In genomic region chr12:56079729-56080555, GRCh38 we compare ENCODE assay signal across 8 cellular contexts. TPM values are rescaled to one million over a fixed set of nuclear protein-coding genes. Genes with fewer than 3 reads are reported as not detected.
A peak's percentile ranks its signal among the peaks of the same experiment; 100 is the strongest.
DNase-seq lines count a peak whose midpoint lies in the region; ATAC-seq and TF ChIP-seq lines count a peak whose summit lies in the region.

Gene ERBB3, plus strand, starts transcription at chr12:56080165. Its CDS starts 136 bp downstream, at chr12:56080301.

- H3K27ac ChIP-seq in HUES48 (ENCODE audit: low read depth, low read length) (peak within 1 kb of the TSS; percentile 94), RWPE2 (ENCODE audit: poor library complexity, severe bottlenecking) (peak within 1 kb of the TSS; percentile 72), gastroesophageal sphincter (peak within 1 kb of the TSS in 3 of 4 donors; percentile 73 to 77 (median 76)), suprapubic skin (peak within 1 kb of the TSS; percentile 95)

- peaks cover 18% of the 10 kb centered on the region for H3K4me1 ChIP-seq in HUES48 (ENCODE audit: control insufficient read depth, insufficient read depth, low read length)
- peaks cover 4% of the 10 kb centered on the region for H3K4me1 ChIP-seq in RWPE2 (ENCODE audit: insufficient read depth, poor library complexity, severe bottlenecking)
- peaks cover 0 to 22% (median 6%) of the 10 kb centered on the region in 3 donors for H3K4me1 ChIP-seq in gastroesophageal sphincter
- peaks cover 31% of the 10 kb centered on the region for H3K4me1 ChIP-seq in suprapubic skin

- no peaks in the 10 kb centered on the region for H3K27me3 ChIP-seq in HUES48 (ENCODE audit: control insufficient read depth, insufficient read depth, low read length)
- no peaks in the 10 kb centered on the region for H3K27me3 ChIP-seq in RWPE2 (ENCODE audit: insufficient read depth, poor library complexity, severe bottlenecking)
- H3K27me3 ChIP-seq in gastroesophageal sphincter: peaks cover 22% of the 10 kb centered on the region
- H3K27me3 ChIP-seq in suprapubic skin: no peaks in the 10 kb centered on the region

- WGBS in gastroesophageal sphincter (ENCODE audit: low coverage in 1 of 2), 2 donors: 0 to 4% methylated on average over 8 to 13 of the region's 59 CpGs
- whole genome bisulfite sequencing in suprapubic skin: under 1% methylated on average over 37 of the region's 59 CpGs

- peaks cover 17% of the 10 kb centered on the region for H3K27me3 Mint-ChIP-seq in activated naive CD4-positive, alpha-beta T cell treated with anti-CD3 and anti-CD28 coated beads for 36 hours (ENCODE audit: low read depth)

- peak within 1 kb of the TSS; percentile 47 for H3K4me3 ChIP-seq in GM12865 (ENCODE audit: low read depth, low read length)
- peak within 1 kb of the TSS; percentile 74 for H3K4me3 ChIP-seq in HUES48 (ENCODE audit: low read depth, low read length)
- H3K4me3 ChIP-seq in RWPE2 (ENCODE audit: severe bottlenecking): peak within 1 kb of the TSS; percentile 57
- peak within 1 kb of the TSS; percentile 35 to 58 for H3K4me3 ChIP-seq in gastroesophageal sphincter
- H3K4me3 ChIP-seq in suprapubic skin: peak within 1 kb of the TSS; percentile 79

- CTCF ChIA-PET in activated naive CD4-positive, alpha-beta T cell treated with anti-CD3 and anti-CD28 coated beads for 36 hours (lab: Charles Lee): interaction anchor here (0.8 to 1.0 kb wide), 4 partner anchors 9 to 31 kb away, joined by 3 to 4 read pairs (median 4); partner anchors contain the start of gene PA2G4

- DNase-seq in GM12865 (ENCODE audit: low read depth): peak; percentile 18
- peak; percentile 91 for DNase-seq in RWPE2 (ENCODE audit: low spot score)
- peak; percentile 81 for DNase-seq in activated naive CD4-positive, alpha-beta T cell treated with anti-CD3 and anti-CD28 coated beads for 36 hours
- DNase-seq in non-pigmented ciliary epithelial cell (ENCODE audit: low read depth): peak; percentile 35
- peak; percentile 87 to 90 for DNase-seq in suprapubic skin (ENCODE audit: low spot score in 2 of 2)

- H3K36me3 ChIP-seq in HUES48 (ENCODE audit: control insufficient read depth, insufficient read depth, low read length): peaks cover 14% of the 10 kb centered on the region
- H3K36me3 ChIP-seq in RWPE2 (ENCODE audit: low read depth): no peaks in the 10 kb centered on the region
- H3K36me3 ChIP-seq in gastroesophageal sphincter: no peaks in the 10 kb centered on the region
- H3K36me3 ChIP-seq in suprapubic skin: peaks cover under 1% of the 10 kb centered on the region

- H3K9me3 ChIP-seq in HUES48 (ENCODE audit: control insufficient read depth, insufficient read depth, low read length): no peaks in the 10 kb centered on the region
- H3K9me3 ChIP-seq in RWPE2 (ENCODE audit: severe bottlenecking): no peaks in the 10 kb centered on the region
- H3K9me3 ChIP-seq in gastroesophageal sphincter: no peaks in the 10 kb centered on the region
- H3K9me3 ChIP-seq in suprapubic skin: no peaks in the 10 kb centered on the region

- no peaks in the 10 kb centered on the region for H3K36me3 Mint-ChIP-seq in activated naive CD4-positive, alpha-beta T cell treated with anti-CD3 and anti-CD28 coated beads for 36 hours (ENCODE audit: low read depth)

- TF ChIP-seq EP300 in gastroesophageal sphincter (IDR thresholded peaks at IDR 0.05): no peak
- TF ChIP-seq EP300 in suprapubic skin (IDR thresholded peaks at IDR 0.05): no peak

- peak within 1 kb of the TSS; percentile 68 for H3K9ac ChIP-seq in HUES48 (ENCODE audit: low read depth, low read length)

- TF ChIP-seq POLR2A in gastroesophageal sphincter (IDR thresholded peaks at IDR 0.05): no peak
- peak in 1 of 2 donors; percentile 44 for TF ChIP-seq POLR2A in suprapubic skin (IDR thresholded peaks at IDR 0.05)

- intact Hi-C loops in activated naive CD4-positive, alpha-beta T cell treated with anti-CD3 and anti-CD28 coated beads for 36 hours (cut with micrococcal nuclease): loop anchor here (1.0 to 5.0 kb wide), 3 partner anchors 24 to 38 kb away; partner anchors contain the start of genes PA2G4 and ZC3H10

- ATAC-seq in RWPE2 (ENCODE audit: low read depth): peak; percentile 84
- peak; percentile 86 for ATAC-seq in gastroesophageal sphincter
- no peak for ATAC-seq in GM21423 (IDR thresholded peaks at IDR 0.05; ENCODE audit: unreplicated experiment)

- H3K9me3 Mint-ChIP-seq in activated naive CD4-positive, alpha-beta T cell treated with anti-CD3 and anti-CD28 coated beads for 36 hours: no peaks in the 10 kb centered on the region

- H3K4me1 Mint-ChIP-seq in activated naive CD4-positive, alpha-beta T cell treated with anti-CD3 and anti-CD28 coated beads for 36 hours (ENCODE audit: low read depth): peaks cover 12% of the 10 kb centered on the region

- no peak within 1 kb of the TSS for H3K27ac Mint-ChIP-seq in activated naive CD4-positive, alpha-beta T cell treated with anti-CD3 and anti-CD28 coated beads for 36 hours

- H3K4me3 Mint-ChIP-seq in activated naive CD4-positive, alpha-beta T cell treated with anti-CD3 and anti-CD28 coated beads for 36 hours: peak within 1 kb of the TSS; percentile 76

- TF ChIP-seq CTCF in GM12865 (IDR thresholded peaks at IDR 0.05; ENCODE audit: insufficient read depth, low read depth, low read length, missing control alignments) (no peak), RWPE2 (IDR thresholded peaks at IDR 0.05; ENCODE audit: poor library complexity, severe bottlenecking) (no peak), gastroesophageal sphincter (IDR thresholded peaks at IDR 0.05) (peak in 1 of 4 experiments; percentile 43), suprapubic skin (IDR thresholded peaks at IDR 0.05) (peak in 1 of 2 donors; percentile 14)

RNA-seq across cellular contexts. Expression of gene ERBB3, which starts in this region (rescaled TPM):
- total RNA-seq in activated naive CD4-positive, alpha-beta T cell treated with anti-CD3 and anti-CD28 coated beads for 36 hours: 1 to 10 TPM; 1.0 to 1.9 TPM
- total RNA-seq in gastroesophageal sphincter (10 to 100 TPM; 17.3 to 41.1 (median 22.3) TPM), suprapubic skin (100 to 1,000 TPM; 147 to 226 (median 181) TPM)

Comparison
In these comparisons a context has a peak if more than half of its experiments do, and no peak if none do; other contexts are left out.
1. RNA of gene ERBB3 (total RNA-seq): 147 to 226 TPM in suprapubic skin and 17.3 to 41.1 TPM in gastroesophageal sphincter; 1.0 to 1.9 TPM in activated naive CD4-positive, alpha-beta T cell treated with anti-CD3 and anti-CD28 coated beads for 36 hours; every median in the first group is over 4 times any median in the second.
2. DNase-seq: peak in every context shown above with its lines; median percentile 91 in RWPE2; 88 in suprapubic skin; 81 in activated naive CD4-positive, alpha-beta T cell treated with anti-CD3 and anti-CD28 coated beads for 36 hours; 35 in non-pigmented ciliary epithelial cell; 18 in GM12865.
3. Peak in every context shown above with its lines, with median percentiles within 50 percentile points of each other: H3K4me3 ChIP-seq and H3K27ac ChIP-seq.